Comparison of ENCODE assay signal across 8 cellular contexts in the genomic region with DNA sequence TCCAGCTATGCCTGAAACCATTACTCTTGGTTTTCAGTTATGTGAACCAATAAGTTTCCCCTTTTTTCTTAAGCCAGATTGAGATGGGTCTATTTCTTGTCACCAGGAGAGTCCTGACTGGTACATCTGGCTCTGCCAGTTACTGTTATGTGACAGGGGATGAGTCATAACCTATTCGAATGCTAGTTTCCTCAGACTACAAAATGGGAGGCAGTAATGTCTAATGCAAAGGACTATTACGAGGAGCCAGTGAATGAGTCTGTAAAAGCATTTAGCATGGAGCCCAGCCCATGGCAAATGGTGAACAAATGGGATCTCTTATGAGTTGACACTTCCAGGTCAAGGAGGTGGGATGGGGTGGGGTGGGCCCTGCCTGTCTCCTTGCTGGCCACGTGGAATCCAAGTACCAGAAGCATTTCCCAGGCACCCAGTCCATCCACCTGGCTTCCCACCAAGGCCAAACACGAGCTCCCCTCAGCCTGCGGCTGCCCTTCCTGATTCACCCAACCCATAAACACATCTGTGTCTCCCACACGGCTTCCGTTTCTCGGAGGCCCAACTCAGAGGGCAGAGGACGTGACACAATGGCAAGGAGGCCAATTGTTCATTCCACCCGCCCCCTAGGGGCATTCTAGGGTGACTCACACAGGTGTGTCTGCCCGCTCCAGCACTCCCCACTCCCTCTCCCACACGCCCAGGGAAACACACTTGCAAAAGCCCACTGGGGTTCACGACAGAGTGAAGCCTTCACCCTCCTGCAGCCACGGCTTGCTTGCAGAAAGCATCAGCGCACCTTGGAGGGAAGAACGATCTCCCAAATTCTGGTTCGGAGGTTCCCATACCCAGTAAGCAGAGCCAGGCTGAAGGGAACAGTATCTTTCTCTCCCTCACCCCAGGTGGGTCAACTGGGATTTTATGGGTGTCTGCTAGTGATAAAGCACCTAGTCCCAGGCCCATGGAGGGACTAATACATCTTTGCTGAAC.
DNase-seq lines count a peak whose midpoint lies in the region; TF ChIP-seq lines count a peak whose summit lies in the region.

No MANE protein-coding gene starts in this region.

- no peaks in the 10 kb centered on the region for H3K27me3 Mint-ChIP-seq in activated naive CD4-positive, alpha-beta T cell treated with anti-CD3 and anti-CD28 coated beads for 36 hours (ENCODE audit: low read depth)

- peak overlapping the region; percentile 19 for H3K4me3 Mint-ChIP-seq in activated naive CD4-positive, alpha-beta T cell treated with anti-CD3 and anti-CD28 coated beads for 36 hours

- TF ChIP-seq POLR2A in Peyer's patch (IDR thresholded peaks at IDR 0.05) = no peak

- H3K4me3 ChIP-seq in Peyer's patch (no peak overlapping the region), skin epidermis (no peak overlapping the region)

- no peak overlapping the region for H3K27ac ChIP-seq in Peyer's patch
- H3K27ac ChIP-seq in skin epidermis = peak overlapping the region in 20 of 21 experiments; percentile 49 to 90 (median 84)

- 0 out of 3 replicates have a peak, but pooled peaks have one; percentile 8 for TF ChIP-seq CTCF in GM12872 (IDR thresholded peaks at IDR 0.05; ENCODE audit: insufficient read depth, low read depth, low read length)
- no peak for TF ChIP-seq CTCF in Peyer's patch (IDR thresholded peaks at IDR 0.05)

- CTCF ChIA-PET in activated naive CD4-positive, alpha-beta T cell treated with anti-CD3 and anti-CD28 coated beads for 36 hours (lab: Charles Lee) = interaction anchor here (0.6 to 1.5 kb wide), 4 partner anchors 8 to 527 kb away, joined by 3 to 5 read pairs (median 4); no protein-coding TSS in a partner anchor

- intact Hi-C loops in activated naive CD4-positive, alpha-beta T cell treated with anti-CD3 and anti-CD28 coated beads for 36 hours (cut with micrococcal nuclease) = loop anchor here (1.0 to 2.0 kb wide), 3 partner anchors 14 to 113 kb away; no protein-coding TSS in a partner anchor

- peaks cover 36% of the 10 kb centered on the region for H3K4me1 Mint-ChIP-seq in activated naive CD4-positive, alpha-beta T cell treated with anti-CD3 and anti-CD28 coated beads for 36 hours (ENCODE audit: low read depth)

- DNase-seq in Peyer's patch = peak; percentile 21 to 67 (median 56)
- peak; percentile 78 for DNase-seq in activated naive CD4-positive, alpha-beta T cell treated with anti-CD3 and anti-CD28 coated beads for 36 hours
- DNase-seq in cerebellar nuclear complex (lab: John Stamatoyannopoulos, UW) = no peak
- DNase-seq in SKM-1 (lab: John Stamatoyannopoulos, UW; ENCODE audit: unreplicated experiment) = no peak
- DNase-seq in NCI-H128 (lab: John Stamatoyannopoulos, UW; ENCODE audit: unreplicated experiment) = no peak
- DNase-seq in HuH-7 (ENCODE audit: low spot score) = no peak

- peak overlapping the region; percentile 82 for H3K27ac Mint-ChIP-seq in activated naive CD4-positive, alpha-beta T cell treated with anti-CD3 and anti-CD28 coated beads for 36 hours

- peaks cover 0 to 20% (median 0%) of the 10 kb centered on the region in 4 donors for H3K4me1 ChIP-seq in Peyer's patch

- no peaks in the 10 kb centered on the region for H3K27me3 ChIP-seq in Peyer's patch

- H3K36me3 ChIP-seq in Peyer's patch = no peaks in the 10 kb centered on the region

- H3K36me3 Mint-ChIP-seq in activated naive CD4-positive, alpha-beta T cell treated with anti-CD3 and anti-CD28 coated beads for 36 hours (ENCODE audit: low read depth) = no peaks in the 10 kb centered on the region

- H3K9me3 Mint-ChIP-seq in activated naive CD4-positive, alpha-beta T cell treated with anti-CD3 and anti-CD28 coated beads for 36 hours = no peaks in the 10 kb centered on the region

- H3K9me3 ChIP-seq in Peyer's patch = no peaks in the 10 kb centered on the region

Comparison
In these comparisons a context has a peak if more than half of its experiments do, and no peak if none do; other contexts are left out.
1. DNase-seq: peak in Peyer's patch (3 of 3) and activated naive CD4-positive, alpha-beta T cell treated with anti-CD3 and anti-CD28 coated beads for 36 hours (single experiment); none in cerebellar nuclear complex (0 of 2), SKM-1 (single experiment), NCI-H128 (single experiment) and HuH-7 (single experiment).
2. H3K27ac ChIP-seq: peak in skin epidermis (20 of 21); none in Peyer's patch (0 of 4).